ENCODE assay signal across 12 cellular contexts in genomic region chr3:11507719-11508118, GRCh38.
A peak's percentile ranks its signal among the peaks of the same experiment; 100 is the strongest.
DNase-seq lines count a peak whose midpoint lies in the region; ATAC-seq and TF ChIP-seq lines count a peak whose summit lies in the region.
"Had no signal": no experiment of that assay in that cellular context is flagged by ENCODE, and none has a peak within 500 bp of the region (broad histone marks: within the 10 kb centered on the region; RNA-seq: fewer than 3 reads in every experiment).

No MANE protein-coding gene starts in this region.

- no peak for TF ChIP-seq EP300 in upper lobe of left lung (IDR thresholded peaks at IDR 0.05)

- H3K4me3 ChIP-seq in cardiac muscle cell: no peak overlapping the region
- H3K4me3 ChIP-seq in mesodermal cell (ENCODE audit: extremely low read depth, insufficient read depth, low read length, poor library complexity, severe bottlenecking): no peak overlapping the region
- no peak overlapping the region for H3K4me3 ChIP-seq in upper lobe of left lung

- H3K36me3 ChIP-seq in cardiac muscle cell (no peaks in the 10 kb centered on the region), mesodermal cell (ENCODE audit: control insufficient read depth, insufficient read depth, low read length) (peaks cover 5% of the 10 kb centered on the region), upper lobe of left lung (no peaks in the 10 kb centered on the region)

- H3K4me1 Mint-ChIP-seq in brain: peaks cover 66% of the 10 kb centered on the region
- H3K4me1 Mint-ChIP-seq: activated CD4-positive, alpha-beta memory T cell treated with anti-CD3 and anti-CD28 coated beads, Interleukin-2, amount 10 ng/mL, durations not matched to agents 7 days and 5 days had no signal

- H3K36me3 Mint-ChIP-seq in brain: no peaks in the 10 kb centered on the region
- H3K36me3 Mint-ChIP-seq: activated naive CD4-positive, alpha-beta T cell treated with anti-CD3 and anti-CD28 coated beads, Interleukin-2, amount 50 U/mL, for 72 hours had no signal

- H3K27me3 Mint-ChIP-seq in brain: no peaks in the 10 kb centered on the region
- H3K27me3 Mint-ChIP-seq: activated CD4-positive, alpha-beta memory T cell treated with anti-CD3 and anti-CD28 coated beads, Interleukin-2, amount 10 ng/mL, durations not matched to agents 7 days and 5 days had no signal

- ATAC-seq in left ventricle myocardium superior (no peak), upper lobe of left lung (ENCODE audit: low FRiP score in 2 of 2) (no peak), GM18907 (IDR thresholded peaks at IDR 0.05; ENCODE audit: unreplicated experiment) (no peak)
- ATAC-seq: activated naive CD4-positive, alpha-beta T cell treated with anti-CD3 and anti-CD28 coated beads, Interleukin-2, amount 50 U/mL, for 72 hours; PC-3 had no signal

- no peak for TF ChIP-seq POLR2A in upper lobe of left lung (IDR thresholded peaks at IDR 0.05)

- H3K27ac ChIP-seq in cardiac muscle cell (peak overlapping the region; percentile 93), mesodermal cell (ENCODE audit: low read depth, low read length, severe bottlenecking) (peak overlapping the region; percentile 95), upper lobe of left lung (peak overlapping the region in 3 of 4 donors; percentile 40 to 73 (median 70))
- H3K27ac ChIP-seq: KMS-11 had no signal

- no peaks in the 10 kb centered on the region for H3K9me3 ChIP-seq in cardiac muscle cell (ENCODE audit: low read depth)
- no peaks in the 10 kb centered on the region for H3K9me3 ChIP-seq in mesodermal cell (ENCODE audit: control insufficient read depth, low read length)
- H3K9me3 ChIP-seq in upper lobe of left lung: no peaks in the 10 kb centered on the region

- peak overlapping the region in 4 of 5 experiments; percentile 57 to 98 (median 96) for H3K27ac Mint-ChIP-seq in brain
- H3K27ac Mint-ChIP-seq: activated CD4-positive, alpha-beta memory T cell treated with anti-CD3 and anti-CD28 coated beads, Interleukin-2, amount 10 ng/mL, durations not matched to agents 7 days and 5 days; activated naive CD4-positive, alpha-beta T cell treated with anti-CD3 and anti-CD28 coated beads, Interleukin-2, amount 50 U/mL, for 72 hours had no signal

- DNase-seq in cardiac muscle cell (ENCODE audit: low read depth in 1 of 2, low spot score in 1 of 2) (no peak), left ventricle myocardium superior (no peak), upper lobe of left lung (no peak), NCI-H2171 (lab: John Stamatoyannopoulos, UW) (no peak), DMS53 (lab: John Stamatoyannopoulos, UW) (no peak)
- DNase-seq: activated CD4-positive, alpha-beta memory T cell treated with anti-CD3 and anti-CD28 coated beads, Interleukin-2, amount 10 ng/mL, durations not matched to agents 7 days and 5 days; PC-3 had no signal

- H3K27me3 ChIP-seq in cardiac muscle cell: no peaks in the 10 kb centered on the region
- H3K27me3 ChIP-seq in upper lobe of left lung: no peaks in the 10 kb centered on the region

- intact Hi-C loops in left ventricle myocardium superior (cut with micrococcal nuclease): no loop called here

- H3K9me3 Mint-ChIP-seq in brain: peaks cover 0 to 4% (median 0%) of the 10 kb centered on the region in 5 experiments
- H3K9me3 Mint-ChIP-seq: activated CD4-positive, alpha-beta memory T cell treated with anti-CD3 and anti-CD28 coated beads, Interleukin-2, amount 10 ng/mL, durations not matched to agents 7 days and 5 days; activated naive CD4-positive, alpha-beta T cell treated with anti-CD3 and anti-CD28 coated beads, Interleukin-2, amount 50 U/mL, for 72 hours had no signal

- peaks cover 31% of the 10 kb centered on the region for H3K4me1 ChIP-seq in cardiac muscle cell (ENCODE audit: low read depth)
- H3K4me1 ChIP-seq in mesodermal cell (ENCODE audit: control insufficient read depth, insufficient read depth, low read length, poor library complexity, severe bottlenecking): peaks cover 29% of the 10 kb centered on the region
- H3K4me1 ChIP-seq in upper lobe of left lung: peaks cover 21 to 31% (median 29%) of the 10 kb centered on the region in 4 donors

- TF ChIP-seq CTCF in cardiac muscle cell (IDR thresholded peaks at IDR 0.05; ENCODE audit: low read depth, low read length) (no peak), brain (conservative IDR thresholded peaks at IDR 0.05) (no peak), upper lobe of left lung (IDR thresholded peaks at IDR 0.05) (no peak)

- H3K4me3 Mint-ChIP-seq in brain: peak overlapping the region in 1 of 5 experiments; percentile 54
- H3K4me3 Mint-ChIP-seq: activated CD4-positive, alpha-beta memory T cell treated with anti-CD3 and anti-CD28 coated beads, Interleukin-2, amount 10 ng/mL, durations not matched to agents 7 days and 5 days had no signal
